ENCODE assay signal across 26 cellular contexts in genomic region chr21:28431022-28431421, GRCh38.
"Had no signal": no experiment of that assay in that cellular context is flagged by ENCODE, and none has a peak within 500 bp of the region (broad histone marks: within the 10 kb centered on the region; RNA-seq: fewer than 3 reads in every experiment).

No MANE protein-coding gene starts in this region.

- H3K4me1 Mint-ChIP-seq: activated CD4-positive, alpha-beta T cell treated with anti-CD3 and anti-CD28 coated beads for 36 hours; activated T-helper 17 cell treated with anti-CD3 and anti-CD28 coated beads, Interleukin-2, amount 50 U/mL, for 72 hours; memory B cell; WTC11 had no signal

- H3K9me3 Mint-ChIP-seq: activated T-cell treated with anti-CD3 and anti-CD28 coated beads, Interleukin-2, amount 50 U/mL, for 24 hours; memory B cell; natural killer cell treated with Interleukin-12 subunit alpha and Interleukin-12 subunit beta and Interleukin-15 and Interleukin-18, amount 100 ng/mL, for 72 hours had no signal

- H3K27ac ChIP-seq: adrenal gland, ascending aorta, breast epithelium, coronary artery, heart right ventricle, ovary, prostate gland, upper lobe of right lung had no signal

- H3K4me1 ChIP-seq: adrenal gland, ascending aorta, breast epithelium, heart right ventricle, prostate gland, upper lobe of right lung had no signal

- H3K9me3 ChIP-seq: adrenal gland, ascending aorta, breast epithelium, heart right ventricle, ovary, prostate gland, upper lobe of right lung had no signal

- DNase-seq: activated CD4-positive, alpha-beta T cell treated with anti-CD3 and anti-CD28 coated beads for 36 hours; activated CD4-positive, alpha-beta T cell treated with anti-CD3 and anti-CD28 coated beads, Interleukin-2, amount 50 U/mL, for 4 hours; activated CD8-positive, alpha-beta memory T cell treated with anti-CD3 and anti-CD28 coated beads for 24 hours; activated CD8-positive, alpha-beta memory T cell treated with anti-CD3 and anti-CD28 coated beads, Interleukin-2, amount 50 U/mL, for 4 hours; activated naive CD4-positive, alpha-beta T cell; activated T-cell treated with anti-CD3 and anti-CD28 coated beads, Interleukin-2, amount 50 U/mL, for 24 hours; adrenal gland; cerebellar nuclear complex; heart right ventricle; left colon; ovary; stimulated activated CD4-positive, alpha-beta T cell treated with anti-CD3 and anti-CD28 coated beads, Interleukin-4, amount 100 ng/mL, for 4 hours; stimulated activated naive CD8-positive, alpha-beta T cell treated with anti-CD3 and anti-CD28 coated beads, Interleukin-15, Interleukin-2, amounts not matched to agents 100 U/mL and 50 U/mL, for 24 hours; T-helper 9 cell; upper lobe of right lung had no signal

- H3K27me3 ChIP-seq: adrenal gland, ascending aorta, breast epithelium, heart right ventricle, ovary, upper lobe of right lung had no signal

- H3K36me3 ChIP-seq: adrenal gland, ascending aorta, breast epithelium, heart right ventricle, ovary, prostate gland, upper lobe of right lung had no signal

- H3K27ac Mint-ChIP-seq: activated CD4-positive, alpha-beta T cell treated with anti-CD3 and anti-CD28 coated beads for 36 hours; activated naive CD8-positive, alpha-beta T cell; activated T-cell treated with anti-CD3 and anti-CD28 coated beads, Interleukin-2, amount 50 U/mL, for 24 hours; activated T-helper 17 cell treated with anti-CD3 and anti-CD28 coated beads, Interleukin-2, amount 50 U/mL, for 72 hours; memory B cell; natural killer cell treated with Interleukin-12 subunit alpha and Interleukin-12 subunit beta and Interleukin-15 and Interleukin-18, amount 100 ng/mL, for 72 hours; WTC11 had no signal

- FAIRE-seq: endometrium, keratinocyte had no signal

- H3K27me3 Mint-ChIP-seq: activated naive CD8-positive, alpha-beta T cell; activated T-helper 17 cell treated with anti-CD3 and anti-CD28 coated beads, Interleukin-2, amount 50 U/mL, for 72 hours; memory B cell; natural killer cell treated with Interleukin-12 subunit alpha and Interleukin-12 subunit beta and Interleukin-15 and Interleukin-18, amount 100 ng/mL, for 72 hours had no signal

- H3K4me3 Mint-ChIP-seq: activated CD4-positive, alpha-beta T cell treated with anti-CD3 and anti-CD28 coated beads for 36 hours; activated naive CD8-positive, alpha-beta T cell; activated T-cell treated with anti-CD3 and anti-CD28 coated beads, Interleukin-2, amount 50 U/mL, for 24 hours; activated T-helper 17 cell treated with anti-CD3 and anti-CD28 coated beads, Interleukin-2, amount 50 U/mL, for 72 hours; memory B cell; natural killer cell treated with Interleukin-12 subunit alpha and Interleukin-12 subunit beta and Interleukin-15 and Interleukin-18, amount 100 ng/mL, for 72 hours; WTC11 had no signal

- H3K4me3 ChIP-seq: adrenal gland, ascending aorta, breast epithelium, coronary artery, heart right ventricle, ovary, prostate gland, upper lobe of right lung had no signal

- H3K36me3 Mint-ChIP-seq: activated naive CD8-positive, alpha-beta T cell; memory B cell; WTC11 had no signal

- ATAC-seq: activated CD4-positive, alpha-beta T cell treated with anti-CD3 and anti-CD28 coated beads for 36 hours; activated T-helper 17 cell treated with anti-CD3 and anti-CD28 coated beads, Interleukin-2, amount 50 U/mL, for 72 hours; heart right ventricle; left colon; natural killer cell treated with Interleukin-12 subunit alpha and Interleukin-12 subunit beta and Interleukin-15 and Interleukin-18, amount 100 ng/mL, for 72 hours; stimulated activated naive CD8-positive, alpha-beta T cell treated with anti-CD3 and anti-CD28 coated beads, Interleukin-15, Interleukin-2, amounts not matched to agents 100 U/mL and 50 U/mL, for 24 hours; upper lobe of right lung; WTC11 had no signal
